32 cellular contexts compared by ENCODE assay signal in the genomic region with DNA sequence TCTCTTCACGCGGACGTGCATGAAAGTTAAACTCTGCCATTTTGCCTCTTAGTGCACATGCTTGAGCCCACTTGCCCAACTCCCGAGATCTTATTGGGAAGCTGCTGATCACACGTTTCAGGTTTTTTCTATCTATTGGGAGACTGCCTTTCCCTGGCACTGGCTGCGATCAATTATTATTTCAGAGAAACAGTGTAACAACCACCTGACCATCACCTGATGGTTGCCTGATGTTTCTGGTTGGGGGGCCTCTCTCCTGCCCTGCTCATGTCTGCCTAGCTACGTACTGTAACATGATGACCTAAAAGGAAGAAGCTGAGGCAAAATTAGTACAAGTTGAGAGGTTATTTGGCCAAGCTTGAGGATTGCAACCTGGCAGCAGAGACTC. TPM values are rescaled to one million over a fixed set of nuclear protein-coding genes. Genes with fewer than 3 reads are reported as not detected.
"Had no signal": no experiment of that assay in that cellular context is flagged by ENCODE, and none has a peak within 500 bp of the region (broad histone marks: within the 10 kb centered on the region; RNA-seq: fewer than 3 reads in every experiment).

No MANE protein-coding gene starts in this region.

- H3K27me3 ChIP-seq: adrenal gland, body of pancreas, dorsolateral prefrontal cortex, sigmoid colon, suprapubic skin, tibial artery had no signal

- H3K4me3 ChIP-seq: adrenal gland, body of pancreas, coronary artery, dorsolateral prefrontal cortex, psoas muscle, sigmoid colon, suprapubic skin, tibial artery had no signal

- ATAC-seq: activated CD4-positive, CD25-positive, alpha-beta regulatory T cell treated with anti-CD3 and anti-CD28 coated beads, Interleukin-2, amount 50 U/mL, for 24 hours; body of pancreas; left cardiac atrium; left ventricle myocardium superior; naive thymus-derived CD4-positive, alpha-beta T cell; psoas muscle had no signal

- H3K9me3 ChIP-seq: adrenal gland, body of pancreas, psoas muscle, sigmoid colon, suprapubic skin, tibial artery had no signal

- H3K36me3 Mint-ChIP-seq: activated naive CD8-positive, alpha-beta T cell treated with anti-CD3 and anti-CD28 coated beads for 36 hours; mesothelial cell of epicardium; naive thymus-derived CD4-positive, alpha-beta T cell had no signal

- H3K9ac ChIP-seq: parathyroid adenoma had no signal

- H3K27ac Mint-ChIP-seq: activated naive CD4-positive, alpha-beta T cell treated with anti-CD3 and anti-CD28 coated beads for 36 hours; activated naive CD8-positive, alpha-beta T cell treated with anti-CD3 and anti-CD28 coated beads for 36 hours; activated T-helper 1 cell treated with anti-CD3 and anti-CD28 coated beads, Interleukin-12 subunit alpha, Interleukin-12 subunit beta, Interleukin-2, Interleukin-4 antibody, amounts not matched to agents 30 ng/mL and 10 ng/mL and 1 ng/mL, durations not matched to agents 14 hours and 24 hours and 36 hours; mesothelial cell of epicardium had no signal

- H3K4me3 Mint-ChIP-seq: activated naive CD4-positive, alpha-beta T cell treated with anti-CD3 and anti-CD28 coated beads for 36 hours; activated naive CD8-positive, alpha-beta T cell treated with anti-CD3 and anti-CD28 coated beads for 36 hours; activated T-helper 1 cell treated with anti-CD3 and anti-CD28 coated beads, Interleukin-12 subunit alpha, Interleukin-12 subunit beta, Interleukin-2, Interleukin-4 antibody, amounts not matched to agents 30 ng/mL and 10 ng/mL and 1 ng/mL, durations not matched to agents 14 hours and 24 hours and 36 hours; mesothelial cell of epicardium; naive thymus-derived CD4-positive, alpha-beta T cell had no signal

- H3K9me3 Mint-ChIP-seq: activated naive CD4-positive, alpha-beta T cell treated with anti-CD3 and anti-CD28 coated beads for 36 hours; activated naive CD8-positive, alpha-beta T cell treated with anti-CD3 and anti-CD28 coated beads for 36 hours; activated T-helper 1 cell treated with anti-CD3 and anti-CD28 coated beads, Interleukin-12 subunit alpha, Interleukin-12 subunit beta, Interleukin-2, Interleukin-4 antibody, amounts not matched to agents 30 ng/mL and 10 ng/mL and 1 ng/mL, durations not matched to agents 14 hours and 24 hours and 36 hours; mesothelial cell of epicardium; naive thymus-derived CD4-positive, alpha-beta T cell had no signal

- DNase-seq: activated CD4-positive, alpha-beta T cell treated with anti-CD3 and anti-CD28 coated beads for 48 hours; activated CD4-positive, alpha-beta T cell treated with anti-CD3 and anti-CD28 coated beads, Interleukin-2, amount 50 U/mL, for 48 hours; activated CD8-positive, alpha-beta memory T cell treated with anti-CD3 and anti-CD28 coated beads for 24 hours; activated CD8-positive, alpha-beta memory T cell treated with anti-CD3 and anti-CD28 coated beads, Interleukin-2, amount 50 U/mL, for 4 hours; activated effector memory CD4-positive, alpha-beta T cell treated with anti-CD3 and anti-CD28 coated beads, Interleukin-2, amount 50 U/mL, for 16 hours; activated naive CD4-positive, alpha-beta T cell treated with anti-CD3 and anti-CD28 coated beads for 36 hours; activated naive CD8-positive, alpha-beta T cell treated with anti-CD3 and anti-CD28 coated beads for 36 hours; activated T-cell treated with anti-CD3 and anti-CD28 coated beads, Interleukin-2, amount 50 U/mL, for 1 hour; adrenal gland; aorta; body of pancreas; dorsolateral prefrontal cortex; effector memory CD4-positive, alpha-beta T cell; hypothalamus; left cardiac atrium; left ventricle myocardium superior; naive thymus-derived CD4-positive, alpha-beta T cell; occipital lobe; psoas muscle; sigmoid colon; small intestine; stimulated activated CD4-positive, alpha-beta T cell treated with anti-CD3 and anti-CD28 coated beads, Interleukin-1b, Interleukin-23, amount 100 ng/mL, for 48 hours; stimulated activated naive CD4-positive, alpha-beta T cell; tibial artery had no signal

- H2AFZ ChIP-seq: parathyroid adenoma had no signal

- H3K36me3 ChIP-seq: adrenal gland, sigmoid colon, suprapubic skin, tibial artery had no signal

- H3K79me2 ChIP-seq: parathyroid adenoma had no signal

- H3K27me3 Mint-ChIP-seq: activated naive CD8-positive, alpha-beta T cell treated with anti-CD3 and anti-CD28 coated beads for 36 hours had no signal

- H3K4me1 Mint-ChIP-seq: mesothelial cell of epicardium had no signal

- H3K4me1 ChIP-seq: adrenal gland, body of pancreas, parathyroid adenoma, tibial artery had no signal

- H3K27ac ChIP-seq: adrenal gland, body of pancreas, coronary artery, dorsolateral prefrontal cortex, parathyroid adenoma, psoas muscle, sigmoid colon, suprapubic skin, tibial artery, VCaP had no signal

RNA-seq across cellular contexts. Expression of a gene that starts 58.2 kb away (rescaled TPM):
- polyA plus RNA-seq: naive thymus-derived CD4-positive, alpha-beta T cell; neural cell had no signal
